Comparison of ENCODE assay signal across 15 cellular contexts in the genomic region with DNA sequence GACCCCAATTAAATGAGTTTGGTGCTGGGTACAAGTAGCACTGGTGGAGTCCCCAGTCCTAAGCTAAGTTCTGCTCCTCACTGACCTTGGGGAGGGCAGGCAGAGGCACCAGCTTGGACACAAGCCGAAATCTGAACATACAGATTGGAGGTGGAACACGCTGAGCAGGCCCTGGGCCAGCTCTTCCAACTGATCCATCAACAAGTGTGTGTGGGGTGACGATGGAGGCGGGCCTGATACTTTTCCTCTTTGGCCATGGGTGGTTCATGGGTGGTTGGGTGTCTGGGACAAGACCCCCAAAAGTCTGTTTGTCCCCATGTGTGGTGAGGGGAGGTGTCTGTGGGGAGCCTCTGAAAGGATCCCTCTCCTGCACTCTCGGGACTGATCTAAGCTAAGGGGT. TPM values are rescaled to one million over a fixed set of nuclear protein-coding genes. Genes with fewer than 3 reads are reported as not detected.
"Had no signal": no experiment of that assay in that cellular context is flagged by ENCODE, and none has a peak within 500 bp of the region (broad histone marks: within the 10 kb centered on the region; RNA-seq: fewer than 3 reads in every experiment).

No MANE protein-coding gene starts in this region.

- H3K4me3 Mint-ChIP-seq: activated CD4-positive, alpha-beta memory T cell treated with anti-CD3 and anti-CD28 coated beads, Interleukin-2, amount 10 ng/mL, durations not matched to agents 7 days and 5 days; activated naive CD8-positive, alpha-beta T cell treated with anti-CD3 and anti-CD28 coated beads, Interleukin-2, amount 50 U/mL, for 24 hours; effector memory CD8-positive, alpha-beta T cell; natural killer cell treated with Interleukin-12 subunit alpha and Interleukin-12 subunit beta and Interleukin-15 and Interleukin-18, amount 100 ng/mL, for 72 hours; stimulated activated memory B cell treated with anti-CD40 and anti-IgM and Interleukin-4, amounts not matched to agents 10 μg/mL and 1 μg/mL and 100 μg/mL, for 72 hours had no signal

- H3K4me1 ChIP-seq: pancreas had no signal

- H3K4me1 Mint-ChIP-seq: activated CD4-positive, alpha-beta memory T cell treated with anti-CD3 and anti-CD28 coated beads, Interleukin-2, amount 10 ng/mL, durations not matched to agents 7 days and 5 days; activated naive CD8-positive, alpha-beta T cell treated with anti-CD3 and anti-CD28 coated beads, Interleukin-2, amount 50 U/mL, for 24 hours; stimulated activated memory B cell treated with anti-CD40 and anti-IgM and Interleukin-4, amounts not matched to agents 10 μg/mL and 1 μg/mL and 100 μg/mL, for 72 hours had no signal

- H3K9me3 Mint-ChIP-seq: activated CD4-positive, alpha-beta memory T cell treated with anti-CD3 and anti-CD28 coated beads, Interleukin-2, amount 10 ng/mL, durations not matched to agents 7 days and 5 days; activated naive CD8-positive, alpha-beta T cell treated with anti-CD3 and anti-CD28 coated beads, Interleukin-2, amount 50 U/mL, for 24 hours; effector memory CD8-positive, alpha-beta T cell; natural killer cell treated with Interleukin-12 subunit alpha and Interleukin-12 subunit beta and Interleukin-15 and Interleukin-18, amount 100 ng/mL, for 72 hours; stimulated activated memory B cell treated with anti-CD40 and anti-IgM and Interleukin-4, amounts not matched to agents 10 μg/mL and 1 μg/mL and 100 μg/mL, for 72 hours; T-cell had no signal

- H3K4me3 ChIP-seq: cardiac muscle cell, pancreas had no signal

- H3K36me3 Mint-ChIP-seq: natural killer cell treated with Interleukin-12 subunit alpha and Interleukin-12 subunit beta and Interleukin-15 and Interleukin-18, amount 100 ng/mL, for 72 hours; stimulated activated memory B cell treated with anti-CD40 and anti-IgM and Interleukin-4, amounts not matched to agents 10 μg/mL and 1 μg/mL and 100 μg/mL, for 72 hours; T-cell had no signal

- DNase-seq: activated CD4-positive, alpha-beta memory T cell treated with anti-CD3 and anti-CD28 coated beads, Interleukin-2, amount 10 ng/mL, durations not matched to agents 7 days and 5 days; activated naive CD4-positive, alpha-beta T cell; activated naive CD8-positive, alpha-beta T cell treated with anti-CD3 and anti-CD28 coated beads, Interleukin-2, amount 50 U/mL, for 24 hours; effector memory CD8-positive, alpha-beta T cell; mammary epithelial cell; pancreas; T-cell; T1000; trophoblast cell had no signal

- H3K27ac ChIP-seq: cardiac muscle cell, coronary artery, pancreas, right atrium auricular region had no signal

- H3K27ac Mint-ChIP-seq: activated CD4-positive, alpha-beta memory T cell treated with anti-CD3 and anti-CD28 coated beads, Interleukin-2, amount 10 ng/mL, durations not matched to agents 7 days and 5 days; activated naive CD8-positive, alpha-beta T cell treated with anti-CD3 and anti-CD28 coated beads, Interleukin-2, amount 50 U/mL, for 24 hours; effector memory CD8-positive, alpha-beta T cell; natural killer cell treated with Interleukin-12 subunit alpha and Interleukin-12 subunit beta and Interleukin-15 and Interleukin-18, amount 100 ng/mL, for 72 hours; stimulated activated memory B cell treated with anti-CD40 and anti-IgM and Interleukin-4, amounts not matched to agents 10 μg/mL and 1 μg/mL and 100 μg/mL, for 72 hours; T-cell had no signal

- H3K36me3 ChIP-seq: cardiac muscle cell, pancreas, right atrium auricular region had no signal

- H3K9me3 ChIP-seq: pancreas, right atrium auricular region had no signal

RNA-seq across cellular contexts. Expression of a gene that starts 1.9 kb away (rescaled TPM):
- total RNA-seq: activated CD4-positive, alpha-beta memory T cell treated with anti-CD3 and anti-CD28 coated beads, Interleukin-2, amount 10 ng/mL, durations not matched to agents 7 days and 5 days; glomerular endothelial cell; mammary epithelial cell; natural killer cell treated with Interleukin-12 subunit alpha and Interleukin-12 subunit beta and Interleukin-15 and Interleukin-18, amount 100 ng/mL, for 72 hours; T-cell had no signal
- polyA plus RNA-seq: mammary epithelial cell had no signal
